22 cellular contexts compared by ENCODE assay signal in the genomic region with DNA sequence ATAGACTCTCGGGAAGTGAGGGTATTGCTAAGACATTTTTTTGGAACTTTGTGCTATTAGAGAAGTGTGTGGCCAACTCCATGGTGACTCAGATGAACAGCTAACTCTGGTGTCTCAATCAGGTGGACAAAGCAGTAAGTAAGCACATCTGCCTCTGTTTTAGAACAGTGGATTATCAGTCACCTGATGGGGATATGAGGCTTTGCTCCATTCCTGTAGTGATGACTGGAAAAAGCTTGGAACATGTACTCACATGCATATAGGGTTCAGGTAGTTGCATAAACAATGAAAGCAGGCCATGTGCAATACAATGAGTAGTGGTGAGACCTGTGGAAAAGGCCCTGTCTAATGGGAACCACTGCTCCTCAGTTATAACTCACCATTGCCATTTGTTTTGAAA.
"Had no signal": no experiment of that assay in that cellular context is flagged by ENCODE, and none has a peak within 500 bp of the region (broad histone marks: within the 10 kb centered on the region; RNA-seq: fewer than 3 reads in every experiment).

No MANE protein-coding gene starts in this region.

- ATAC-seq: K562, Right ventricle myocardium inferior, SK-N-SH treated with all-trans-retinoic acid at 6 μM for 48 hours had no signal

- H3K4me3 ChIP-seq: K562, MG63, SJCRH30 had no signal

- H3K4me3 Mint-ChIP-seq: IgD-negative memory B cell had no signal

- H3K27me3 ChIP-seq: MG63, SJCRH30 had no signal

- H3K9me3 ChIP-seq: MG63, SJCRH30 had no signal

- H3K27ac ChIP-seq: KMS-11, RWPE1, SJCRH30 had no signal

- H3K36me3 ChIP-seq: MG63, SJCRH30 had no signal

- H3K9ac ChIP-seq: KMS-11 had no signal

- H3K27ac Mint-ChIP-seq: IgD-negative memory B cell had no signal

- DNase-seq: Kasumi-1, MG63, NCI-H1092, NCI-H1105 treated with DMSO at 0.1 percent for 48 hours, NCI-H1417 treated with DMSO at 0.1 percent for 48 hours, NCI-H146, NCI-H1694 treated with DMSO at 0.1 percent for 48 hours, NCI-H1930, NCI-H2081, NCI-H2107, NCI-H2227 treated with DMSO at 0.1 percent for 48 hours, NCI-H524, NCI-H526 treated with DMSO at 0.1 percent for 48 hours, NCI-H748 treated with DMSO at 0.1 percent for 48 hours, SHP77 treated with DMSO at 0.1 percent for 48 hours, SJCRH30 had no signal

- H3K4me2 ChIP-seq: KMS-11 had no signal

- H3K4me1 Mint-ChIP-seq: IgD-negative memory B cell had no signal

- H3K27me3 Mint-ChIP-seq: IgD-negative memory B cell had no signal

- H3K4me1 ChIP-seq: SJCRH30 had no signal
